Comparison of ENCODE assay signal across 10 cellular contexts in genomic region chr10:118522791-118523498, GRCh38.
A peak's percentile ranks its signal among the peaks of the same experiment; 100 is the strongest.
DNase-seq lines count a peak whose midpoint lies in the region; ATAC-seq and TF ChIP-seq lines count a peak whose summit lies in the region.
"Had no signal": no experiment of that assay in that cellular context is flagged by ENCODE, and none has a peak within 500 bp of the region (broad histone marks: within the 10 kb centered on the region; RNA-seq: fewer than 3 reads in every experiment).

No MANE protein-coding gene starts in this region.

- DNase-seq in ELR (ENCODE audit: low read depth) = peak; percentile 89
- peak; percentile 6 for DNase-seq in LoVo (ENCODE audit: low spot score)
- DNase-seq in amniotic epithelial cell (ENCODE audit: low read depth) = peak; percentile 5
- no peak for DNase-seq in lung (ENCODE audit: low spot score)
- no peak for DNase-seq in T-helper 17 cell
- DNase-seq: activated CD8-positive, alpha-beta memory T cell treated with anti-CD3 and anti-CD28 coated beads for 24 hours; aorta; NCI-H1930 had no signal

- H3K9me3 ChIP-seq in lung (ENCODE audit: control insufficient read depth in 2 of 2, insufficient read depth in 1 of 2, low read length in 1 of 2) (peaks cover 0 to 7% of the 10 kb centered on the region in 2 donors), T-helper 17 cell (ENCODE audit: control insufficient read depth, low read length, poor library complexity, severe bottlenecking) (no peaks in the 10 kb centered on the region)

- WGBS in lung, 2 donors = 38 to 46% methylated on average over 2 of the region's 2 CpGs

- no peak overlapping the region for H3K4me3 Mint-ChIP-seq in T-helper 17 cell

- H3K36me3 Mint-ChIP-seq in T-helper 17 cell (ENCODE audit: low read depth) = no peaks in the 10 kb centered on the region

- ATAC-seq in lung (ENCODE audit: insufficient read depth, low FRiP score) (peak; percentile 11), GM21390 (IDR thresholded peaks at IDR 0.05; ENCODE audit: unreplicated experiment) (no peak), GM19395 (IDR thresholded peaks at IDR 0.05; ENCODE audit: unreplicated experiment) (no peak), T-helper 17 cell (no peak)

- H3K27ac ChIP-seq in lung (ENCODE audit: low read depth in 1 of 2, low read length in 1 of 2) = no peak overlapping the region

- H3K36me3 ChIP-seq in lung (ENCODE audit: control insufficient read depth in 2 of 2, insufficient read depth in 2 of 2, low read length in 2 of 2) = no peaks in the 10 kb centered on the region

- H3K4me1 Mint-ChIP-seq in T-helper 17 cell = peaks cover 2% of the 10 kb centered on the region

- peaks cover 4% of the 10 kb centered on the region for H3K27me3 ChIP-seq in lung (ENCODE audit: control insufficient read depth, insufficient read depth)

- H3K4me3 ChIP-seq in lung = no peak overlapping the region

- no peak overlapping the region for H3K27ac Mint-ChIP-seq in T-helper 17 cell

- H3K4me1 ChIP-seq in lung (ENCODE audit: control insufficient read depth in 2 of 2, insufficient read depth in 2 of 2, low read length in 2 of 2) = no peaks in the 10 kb centered on the region

- H3K27me3 Mint-ChIP-seq in T-helper 17 cell = peaks cover 57% of the 10 kb centered on the region

- no peak for TF ChIP-seq CTCF in lung (IDR thresholded peaks at IDR 0.05; ENCODE audit: control extremely low read depth, extremely low read depth)

Comparison
In these comparisons a context has a peak if more than half of its experiments do, and no peak if none do; other contexts are left out.
1. DNase-seq: peak in ELR (single experiment), LoVo (single experiment) and amniotic epithelial cell (single experiment); none in lung (single experiment) and T-helper 17 cell (0 of 3).